ENCODE assay signal across 2 cellular contexts in the genomic region with DNA sequence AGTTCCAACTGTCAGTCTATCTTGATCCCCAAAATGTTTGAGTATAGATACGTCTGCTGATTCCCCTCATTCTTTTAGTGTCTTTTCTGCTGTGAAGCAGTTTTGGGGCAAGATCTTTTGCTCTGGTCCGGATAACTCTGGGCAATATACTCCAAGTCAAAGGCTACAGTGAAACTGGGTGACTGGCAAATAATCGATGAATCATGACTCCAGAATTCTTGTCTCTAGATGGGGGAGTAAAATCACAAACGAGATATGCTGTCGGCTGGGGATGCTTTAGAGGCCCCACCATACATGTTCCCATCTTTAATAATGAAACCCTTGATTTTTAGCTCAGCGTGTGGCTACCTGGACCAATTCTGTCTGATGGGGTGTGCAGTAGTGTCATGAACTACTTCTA.
TF ChIP-seq lines count a peak whose summit lies in the region.

No MANE protein-coding gene starts in this region.

TF ChIP-seq in IMR-90, 13 proteins besides CTCF, POLR2A, EP300 and RAD21 (continued from another document):
- TF ChIP-seq MAZ (IDR thresholded peaks at IDR 0.05; ENCODE audit: borderline replicate concordance, low read depth, low read length), result no peak

TF ChIP-seq in HEK293T, 16 proteins besides CTCF, POLR2A, EP300 and RAD21 (continued from another document):
- TF ChIP-seq, protein P1, sequence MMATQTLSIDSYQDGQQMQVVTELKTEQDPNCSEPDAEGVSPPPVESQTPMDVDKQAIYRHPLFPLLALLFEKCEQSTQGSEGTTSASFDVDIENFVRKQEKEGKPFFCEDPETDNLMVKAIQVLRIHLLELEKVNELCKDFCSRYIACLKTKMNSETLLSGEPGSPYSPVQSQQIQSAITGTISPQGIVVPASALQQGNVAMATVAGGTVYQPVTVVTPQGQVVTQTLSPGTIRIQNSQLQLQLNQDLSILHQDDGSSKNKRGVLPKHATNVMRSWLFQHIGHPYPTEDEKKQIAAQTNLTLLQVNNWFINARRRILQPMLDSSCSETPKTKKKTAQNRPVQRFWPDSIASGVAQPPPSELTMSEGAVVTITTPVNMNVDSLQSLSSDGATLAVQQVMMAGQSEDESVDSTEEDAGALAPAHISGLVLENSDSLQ (IDR thresholded peaks at IDR 0.05), result no peak
- TF ChIP-seq TARDBP (IDR thresholded peaks at IDR 0.05), result no peak
- no peak for TF ChIP-seq SUZ12 (IDR thresholded peaks at IDR 0.05)
- TF ChIP-seq SP1 (IDR thresholded peaks at IDR 0.05), result no peak
- TF ChIP-seq NFRKB (IDR thresholded peaks at IDR 0.05), result no peak
- no peak for TF ChIP-seq FOXK2 (IDR thresholded peaks at IDR 0.05)
- no peak for TF ChIP-seq L3MBTL2 (conservative IDR thresholded peaks at IDR 0.05)
- no peak for TF ChIP-seq HDGF (IDR thresholded peaks at IDR 0.05; ENCODE audit: borderline replicate concordance)
- TF ChIP-seq BHLHE40 (IDR thresholded peaks at IDR 0.05; ENCODE audit: borderline replicate concordance), result no peak
- no peak for TF ChIP-seq ZNF384 (IDR thresholded peaks at IDR 0.05)
